1 cellular context compared by ENCODE assay signal in the genomic region with DNA sequence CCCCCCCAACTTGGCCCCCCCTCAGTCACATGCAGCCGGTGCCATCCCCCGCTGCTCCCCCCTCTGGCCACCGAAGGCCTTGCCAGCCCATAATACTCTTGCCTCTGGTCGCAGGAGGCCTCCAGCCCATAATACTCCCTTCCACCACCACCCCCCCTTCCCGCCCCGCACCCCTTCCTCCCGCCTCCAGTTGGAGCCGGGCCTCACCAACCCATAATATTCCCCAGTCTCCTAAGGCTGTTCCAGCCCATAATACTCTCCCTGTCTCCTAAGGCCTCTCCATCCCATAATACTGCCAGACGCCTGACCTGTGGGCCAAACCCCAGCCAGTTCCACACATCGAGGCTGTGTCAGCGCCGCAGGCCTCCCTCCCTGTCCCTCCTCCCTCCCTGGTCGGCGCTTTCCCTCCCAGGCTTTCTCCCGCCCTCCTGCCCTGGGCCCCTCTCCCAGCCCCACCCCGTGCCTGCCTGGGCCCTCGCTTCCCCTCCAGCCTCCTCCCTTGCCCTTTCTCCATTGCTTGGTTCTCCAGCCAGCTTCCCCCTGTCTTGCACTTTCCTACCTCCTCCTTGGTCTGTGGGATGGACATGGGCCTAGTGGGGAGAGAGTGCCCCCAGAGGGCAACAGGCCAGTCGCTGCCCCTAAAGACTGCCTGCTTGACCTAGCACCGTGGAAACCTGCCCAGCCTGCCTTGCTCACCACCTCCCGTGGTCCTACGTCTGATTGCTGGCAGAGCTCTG.
TF ChIP-seq lines count a peak whose summit lies in the region.

No MANE protein-coding gene starts in this region.

TF ChIP-seq in GM23338, 12 proteins besides CTCF, POLR2A, EP300 and RAD21 (continued from another document):
- TF ChIP-seq, protein P1, sequence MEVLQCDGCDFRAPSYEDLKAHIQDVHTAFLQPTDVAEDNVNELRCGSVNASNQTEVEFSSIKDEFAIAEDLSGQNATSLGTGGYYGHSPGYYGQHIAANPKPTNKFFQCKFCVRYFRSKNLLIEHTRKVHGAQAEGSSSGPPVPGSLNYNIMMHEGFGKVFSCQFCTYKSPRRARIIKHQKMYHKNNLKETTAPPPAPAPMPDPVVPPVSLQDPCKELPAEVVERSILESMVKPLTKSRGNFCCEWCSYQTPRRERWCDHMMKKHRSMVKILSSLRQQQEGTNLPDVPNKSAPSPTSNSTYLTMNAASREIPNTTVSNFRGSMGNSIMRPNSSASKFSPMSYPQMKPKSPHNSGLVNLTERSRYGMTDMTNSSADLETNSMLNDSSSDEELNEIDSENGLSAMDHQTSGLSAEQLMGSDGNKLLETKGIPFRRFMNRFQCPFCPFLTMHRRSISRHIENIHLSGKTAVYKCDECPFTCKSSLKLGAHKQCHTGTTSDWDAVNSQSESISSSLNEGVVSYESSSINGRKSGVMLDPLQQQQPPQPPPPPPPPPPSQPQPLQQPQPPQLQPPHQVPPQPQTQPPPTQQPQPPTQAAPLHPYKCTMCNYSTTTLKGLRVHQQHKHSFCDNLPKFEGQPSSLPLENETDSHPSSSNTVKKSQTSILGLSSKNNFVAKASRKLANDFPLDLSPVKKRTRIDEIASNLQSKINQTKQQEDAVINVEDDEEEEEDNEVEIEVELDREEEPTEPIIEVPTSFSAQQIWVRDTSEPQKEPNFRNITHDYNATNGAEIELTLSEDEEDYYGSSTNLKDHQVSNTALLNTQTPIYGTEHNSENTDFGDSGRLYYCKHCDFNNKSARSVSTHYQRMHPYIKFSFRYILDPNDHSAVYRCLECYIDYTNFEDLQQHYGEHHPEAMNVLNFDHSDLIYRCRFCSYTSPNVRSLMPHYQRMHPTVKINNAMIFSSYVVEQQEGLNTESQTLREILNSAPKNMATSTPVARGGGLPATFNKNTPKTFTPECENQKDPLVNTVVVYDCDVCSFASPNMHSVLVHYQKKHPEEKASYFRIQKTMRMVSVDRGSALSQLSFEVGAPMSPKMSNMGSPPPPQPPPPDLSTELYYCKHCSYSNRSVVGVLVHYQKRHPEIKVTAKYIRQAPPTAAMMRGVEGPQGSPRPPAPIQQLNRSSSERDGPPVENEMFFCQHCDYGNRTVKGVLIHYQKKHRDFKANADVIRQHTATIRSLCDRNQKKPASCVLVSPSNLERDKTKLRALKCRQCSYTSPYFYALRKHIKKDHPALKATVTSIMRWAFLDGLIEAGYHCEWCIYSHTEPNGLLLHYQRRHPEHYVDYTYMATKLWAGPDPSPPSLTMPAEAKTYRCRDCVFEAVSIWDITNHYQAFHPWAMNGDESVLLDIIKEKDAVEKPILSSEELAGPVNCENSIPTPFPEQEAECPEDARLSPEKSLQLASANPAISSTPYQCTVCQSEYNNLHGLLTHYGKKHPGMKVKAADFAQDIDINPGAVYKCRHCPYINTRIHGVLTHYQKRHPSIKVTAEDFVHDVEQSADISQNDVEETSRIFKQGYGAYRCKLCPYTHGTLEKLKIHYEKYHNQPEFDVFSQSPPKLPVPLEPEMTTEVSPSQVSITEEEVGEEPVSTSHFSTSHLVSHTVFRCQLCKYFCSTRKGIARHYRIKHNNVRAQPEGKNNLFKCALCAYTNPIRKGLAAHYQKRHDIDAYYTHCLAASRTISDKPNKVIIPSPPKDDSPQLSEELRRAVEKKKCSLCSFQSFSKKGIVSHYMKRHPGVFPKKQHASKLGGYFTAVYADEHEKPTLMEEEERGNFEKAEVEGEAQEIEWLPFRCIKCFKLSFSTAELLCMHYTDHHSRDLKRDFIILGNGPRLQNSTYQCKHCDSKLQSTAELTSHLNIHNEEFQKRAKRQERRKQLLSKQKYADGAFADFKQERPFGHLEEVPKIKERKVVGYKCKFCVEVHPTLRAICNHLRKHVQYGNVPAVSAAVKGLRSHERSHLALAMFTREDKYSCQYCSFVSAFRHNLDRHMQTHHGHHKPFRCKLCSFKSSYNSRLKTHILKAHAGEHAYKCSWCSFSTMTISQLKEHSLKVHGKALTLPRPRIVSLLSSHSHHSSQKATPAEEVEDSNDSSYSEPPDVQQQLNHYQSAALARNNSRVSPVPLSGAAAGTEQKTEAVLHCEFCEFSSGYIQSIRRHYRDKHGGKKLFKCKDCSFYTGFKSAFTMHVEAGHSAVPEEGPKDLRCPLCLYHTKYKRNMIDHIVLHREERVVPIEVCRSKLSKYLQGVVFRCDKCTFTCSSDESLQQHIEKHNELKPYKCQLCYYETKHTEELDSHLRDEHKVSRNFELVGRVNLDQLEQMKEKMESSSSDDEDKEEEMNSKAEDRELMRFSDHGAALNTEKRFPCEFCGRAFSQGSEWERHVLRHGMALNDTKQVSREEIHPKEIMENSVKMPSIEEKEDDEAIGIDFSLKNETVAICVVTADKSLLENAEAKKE (CRISPR knock-in tag; IDR thresholded peaks at IDR 0.05), result peak; percentile 88
- TF ChIP-seq EZH2 (IDR thresholded peaks at IDR 0.05; ENCODE audit: low read depth, unreplicated experiment), result no peak
- TF ChIP-seq STAT1 (IDR thresholded peaks at IDR 0.05; ENCODE audit: unreplicated experiment), result no peak
- TF ChIP-seq POLR2AphosphoS5 (IDR thresholded peaks at IDR 0.05; ENCODE audit: low read depth), result peak; percentile 53; the same call in 1 of the 2 replicates
- TF ChIP-seq ZNF331 (CRISPR knock-in tag; IDR thresholded peaks at IDR 0.05; ENCODE audit: low read depth), result no peak
- 0 out of 2 replicates have a peak, but pooled peaks have one; percentile 7 for TF ChIP-seq ZNF114 (CRISPR knock-in tag; IDR thresholded peaks at IDR 0.05)
- TF ChIP-seq EZH2phosphoT487 (IDR thresholded peaks at IDR 0.05; ENCODE audit: unreplicated experiment), result no peak
- no peak for TF ChIP-seq JUNB (IDR thresholded peaks at IDR 0.05; ENCODE audit: unreplicated experiment)
- 0 out of 2 replicates have a peak, but pooled peaks have one; percentile 9 for TF ChIP-seq CREB1 (CRISPR knock-in tag; IDR thresholded peaks at IDR 0.05; ENCODE audit: low read depth)
- no peak for TF ChIP-seq ETS1 (IDR thresholded peaks at IDR 0.05)
- TF ChIP-seq NANOG (IDR thresholded peaks at IDR 0.05; ENCODE audit: borderline replicate concordance), result no peak
